In genomic region chr20:25378884-25379733, GRCh38 we compare ENCODE assay signal across 33 cellular contexts. TPM values are rescaled to one million over a fixed set of nuclear protein-coding genes. Genes with fewer than 3 reads are reported as not detected.
A peak's percentile ranks its signal among the peaks of the same experiment; 100 is the strongest.
DNase-seq lines count a peak whose midpoint lies in the region; ATAC-seq and TF ChIP-seq lines count a peak whose summit lies in the region.
"Had no signal": no experiment of that assay in that cellular context is flagged by ENCODE, and none has a peak within 500 bp of the region (broad histone marks: within the 10 kb centered on the region; RNA-seq: fewer than 3 reads in every experiment).

No MANE protein-coding gene starts in this region.

- H2BK5ac ChIP-seq in mesenchymal stem cell (ENCODE audit: low read depth, low read length, poor library complexity, severe bottlenecking) = no peak overlapping the region

- peaks cover 41% of the 10 kb centered on the region for H4K20me1 ChIP-seq in OCI-LY3 (ENCODE audit: insufficient read depth, low read length)

- peaks cover 36 to 82% of the 10 kb centered on the region in 2 donors for H3K4me1 Mint-ChIP-seq in stimulated activated naive B cell treated with anti-CD40 and anti-IgM and Interleukin-4, amounts not matched to agents 10 μg/mL and 1 μg/mL and 100 μg/mL, for 72 hours
- H3K4me1 Mint-ChIP-seq in activated CD4-positive, alpha-beta T cell treated with anti-CD3 and anti-CD28 coated beads, Interleukin-2, amount 10 ng/mL, durations not matched to agents 7 days and 5 days = peaks cover 1% of the 10 kb centered on the region

- no peaks in the 10 kb centered on the region for H3K9me3 Mint-ChIP-seq in stimulated activated naive B cell treated with anti-CD40 and anti-IgM and Interleukin-4, amounts not matched to agents 10 μg/mL and 1 μg/mL and 100 μg/mL, for 72 hours
- no peaks in the 10 kb centered on the region for H3K9me3 Mint-ChIP-seq in activated CD4-positive, alpha-beta T cell treated with anti-CD3 and anti-CD28 coated beads, Interleukin-2, amount 10 ng/mL, durations not matched to agents 7 days and 5 days
- H3K9me3 Mint-ChIP-seq: activated B cell treated with CpG ODN at 0.5 μM for 24 hours; activated naive CD8-positive, alpha-beta T cell treated with anti-CD3 and anti-CD28 coated beads, Interleukin-2, amount 50 U/mL, for 24 hours; activated T-cell treated with anti-CD3 and anti-CD28 coated beads, Interleukin-2, amount 50 U/mL, for 4 hours; memory B cell; T-cell had no signal

- no peak; the same call in 1 of the 2 replicates for TF ChIP-seq CTCF in OCI-LY3 (IDR thresholded peaks at IDR 0.05; ENCODE audit: low read depth, low read length)

- peak overlapping the region in 1 of 2 experiments; percentile 38 for H3K23ac ChIP-seq in mesenchymal stem cell (ENCODE audit: low read length in 2 of 2)

- H3K4me3 Mint-ChIP-seq in stimulated activated naive B cell treated with anti-CD40 and anti-IgM and Interleukin-4, amounts not matched to agents 10 μg/mL and 1 μg/mL and 100 μg/mL, for 72 hours = peak overlapping the region; percentile 10 to 61
- no peak overlapping the region for H3K4me3 Mint-ChIP-seq in activated CD4-positive, alpha-beta T cell treated with anti-CD3 and anti-CD28 coated beads, Interleukin-2, amount 10 ng/mL, durations not matched to agents 7 days and 5 days
- H3K4me3 Mint-ChIP-seq: activated B cell treated with CpG ODN at 0.5 μM for 24 hours; activated naive CD8-positive, alpha-beta T cell treated with anti-CD3 and anti-CD28 coated beads, Interleukin-2, amount 50 U/mL, for 24 hours; activated T-cell treated with anti-CD3 and anti-CD28 coated beads, Interleukin-2, amount 50 U/mL, for 4 hours; HFFc6; memory B cell; T-cell had no signal

- peaks cover 20% of the 10 kb centered on the region for H3K79me1 ChIP-seq in mesenchymal stem cell (replicated peaks; ENCODE audit: low read length, poor library complexity, severe bottlenecking)

- peak; percentile 61 for DNase-seq in CD1c-positive myeloid dendritic cell (ENCODE audit: extremely low spot score)
- DNase-seq in mesenchymal stem cell = no peak
- DNase-seq in stimulated activated naive B cell treated with anti-CD40 and anti-IgM and Interleukin-4, amounts not matched to agents 10 μg/mL and 1 μg/mL and 100 μg/mL, for 72 hours = peak; percentile 20
- no peak for DNase-seq in activated CD4-positive, alpha-beta T cell treated with anti-CD3 and anti-CD28 coated beads, Interleukin-2, amount 10 ng/mL, durations not matched to agents 7 days and 5 days
- no peak for DNase-seq in anterior cingulate cortex (lab: John Stamatoyannopoulos, UW)
- DNase-seq: ACHN; activated B cell treated with CpG ODN at 0.5 μM for 24 hours; activated CD4-positive, alpha-beta T cell treated with anti-CD3 and anti-CD28 coated beads, Interleukin-2, amount 50 U/mL, for 1 hour; activated gamma-delta T cell treated with Interleukin-2 at 50 U/mL for 16 hours; activated naive CD8-positive, alpha-beta T cell treated with anti-CD3 and anti-CD28 coated beads, Interleukin-2, amount 50 U/mL, for 24 hours; activated T-cell treated with anti-CD3 and anti-CD28 coated beads, Interleukin-2, amount 50 U/mL, for 4 hours; BE2C; central memory CD4-positive, alpha-beta T cell; cortex of kidney; DND-41; erythroblast; GF-D8; HFFc6; islet precursor cell; left lung; NCI-H1092; NCI-H1694; NCI-H510A; right cardiac atrium; RPMI8226; spleen; stimulated activated CD4-positive, alpha-beta T cell treated with anti-CD3 and anti-CD28 coated beads, Interleukin-2, amount 100 ng/mL, for 24 hours; stimulated activated CD8-positive, alpha-beta memory T cell treated with anti-CD3 and anti-CD28 coated beads, Interleukin-4, amount 100 ng/mL, for 48 hours; T-cell; uterus had no signal

- H4K8ac ChIP-seq in mesenchymal stem cell (ENCODE audit: low read length) = no peak overlapping the region

- H2AFZ ChIP-seq in OCI-LY3 (ENCODE audit: low read depth, low read length) (no peak overlapping the region), mesenchymal stem cell (ENCODE audit: low read depth, low read length) (no peak overlapping the region)

- peak overlapping the region; percentile 38 for H2AK5ac ChIP-seq in mesenchymal stem cell (ENCODE audit: low read length, severe bottlenecking)

- H3K27me3 ChIP-seq in OCI-LY3 (ENCODE audit: low read depth, low read length) (no peaks in the 10 kb centered on the region), mesenchymal stem cell (ENCODE audit: control insufficient read depth in 1 of 2, insufficient read depth in 1 of 2, low read length in 2 of 2) (no peaks in the 10 kb centered on the region)
- H3K27me3 ChIP-seq: BE2C, left lung, spleen, uterus had no signal

- peaks cover 4% of the 10 kb centered on the region for H3K36me3 ChIP-seq in OCI-LY3 (replicated peaks; ENCODE audit: low read depth, low read length)
- H3K36me3 ChIP-seq in mesenchymal stem cell (ENCODE audit: control insufficient read depth in 1 of 2, insufficient read depth in 2 of 2, low read depth in 1 of 2, low read length in 2 of 2) = peaks cover 10 to 17% of the 10 kb centered on the region in 2 experiments
- H3K36me3 ChIP-seq: uterus had no signal

- no peaks in the 10 kb centered on the region for H3K27me3 Mint-ChIP-seq in stimulated activated naive B cell treated with anti-CD40 and anti-IgM and Interleukin-4, amounts not matched to agents 10 μg/mL and 1 μg/mL and 100 μg/mL, for 72 hours
- H3K27me3 Mint-ChIP-seq in activated CD4-positive, alpha-beta T cell treated with anti-CD3 and anti-CD28 coated beads, Interleukin-2, amount 10 ng/mL, durations not matched to agents 7 days and 5 days = no peaks in the 10 kb centered on the region
- H3K27me3 Mint-ChIP-seq: activated B cell treated with CpG ODN at 0.5 μM for 24 hours; activated naive CD8-positive, alpha-beta T cell treated with anti-CD3 and anti-CD28 coated beads, Interleukin-2, amount 50 U/mL, for 24 hours; memory B cell; T-cell had no signal

- peak overlapping the region; percentile 57 for H3K27ac Mint-ChIP-seq in stimulated activated naive B cell treated with anti-CD40 and anti-IgM and Interleukin-4, amounts not matched to agents 10 μg/mL and 1 μg/mL and 100 μg/mL, for 72 hours
- H3K27ac Mint-ChIP-seq in activated CD4-positive, alpha-beta T cell treated with anti-CD3 and anti-CD28 coated beads, Interleukin-2, amount 10 ng/mL, durations not matched to agents 7 days and 5 days = no peak overlapping the region
- H3K27ac Mint-ChIP-seq: activated B cell treated with CpG ODN at 0.5 μM for 24 hours; activated naive CD8-positive, alpha-beta T cell treated with anti-CD3 and anti-CD28 coated beads, Interleukin-2, amount 50 U/mL, for 24 hours; HFFc6; memory B cell; T-cell had no signal

- H3K36me3 Mint-ChIP-seq in stimulated activated naive B cell treated with anti-CD40 and anti-IgM and Interleukin-4, amounts not matched to agents 10 μg/mL and 1 μg/mL and 100 μg/mL, for 72 hours = peaks cover 40% of the 10 kb centered on the region in 2 donors
- peaks cover 16% of the 10 kb centered on the region for H3K36me3 Mint-ChIP-seq in activated CD4-positive, alpha-beta T cell treated with anti-CD3 and anti-CD28 coated beads, Interleukin-2, amount 10 ng/mL, durations not matched to agents 7 days and 5 days (ENCODE audit: low read depth)

- 91% methylated on average over 9 of the region's 10 CpGs for WGBS in mesenchymal stem cell

- H3K27ac ChIP-seq in OCI-LY3 (ENCODE audit: low read length) (no peak overlapping the region), mesenchymal stem cell (ENCODE audit: low read length, poor library complexity, severe bottlenecking) (no peak overlapping the region)
- H3K27ac ChIP-seq: left lung, spleen, uterus had no signal

- peaks cover 14% of the 10 kb centered on the region for H3K4me1 ChIP-seq in OCI-LY3 (ENCODE audit: low read length)
- H3K4me1 ChIP-seq in mesenchymal stem cell (ENCODE audit: control insufficient read depth, insufficient read depth, low read depth, low read length) = peaks cover 15% of the 10 kb centered on the region
- H3K4me1 ChIP-seq: BE2C, left lung, uterus had no signal

- H3K9ac ChIP-seq in OCI-LY3 (ENCODE audit: low read length) (no peak overlapping the region), mesenchymal stem cell (ENCODE audit: low read length) (no peak overlapping the region)

- no peak overlapping the region for H2BK120ac ChIP-seq in mesenchymal stem cell (ENCODE audit: low read depth, low read length)

- H4K91ac ChIP-seq in mesenchymal stem cell (ENCODE audit: low read length) = no peak overlapping the region

- CTCF ChIA-PET in activated CD4-positive, alpha-beta T cell treated with anti-CD3 and anti-CD28 coated beads, Interleukin-2, amount 10 ng/mL, durations not matched to agents 7 days and 5 days (lab: Charles Lee) = interaction anchor here (1.1 kb wide), 1 partner anchor 12 kb away, joined by 3 read pairs; no protein-coding TSS in a partner anchor

- H3K4ac ChIP-seq in mesenchymal stem cell (ENCODE audit: low read depth in 1 of 2, low read length in 2 of 2) = no peak overlapping the region

- ATAC-seq in stimulated activated naive B cell treated with anti-CD40 and anti-IgM and Interleukin-4, amounts not matched to agents 10 μg/mL and 1 μg/mL and 100 μg/mL, for 72 hours (replicated peaks) = peak; percentile 93
- ATAC-seq in GM19452 (IDR thresholded peaks at IDR 0.05; ENCODE audit: unreplicated experiment) = no peak
- ATAC-seq: activated naive CD8-positive, alpha-beta T cell treated with anti-CD3 and anti-CD28 coated beads, Interleukin-2, amount 50 U/mL, for 24 hours; activated T-cell treated with anti-CD3 and anti-CD28 coated beads, Interleukin-2, amount 50 U/mL, for 4 hours; left lung; T-cell had no signal

- no peak overlapping the region for H3K14ac ChIP-seq in mesenchymal stem cell (ENCODE audit: low read length in 2 of 2)

- POLR2A ChIA-PET in activated CD4-positive, alpha-beta T cell treated with anti-CD3 and anti-CD28 coated beads, Interleukin-2, amount 10 ng/mL, durations not matched to agents 7 days and 5 days (lab: Charles Lee) = no interaction called here

- peaks cover 66% of the 10 kb centered on the region for H3K79me2 ChIP-seq in OCI-LY3 (ENCODE audit: low read length)

- no peak overlapping the region for H3K18ac ChIP-seq in mesenchymal stem cell (ENCODE audit: low read depth in 1 of 2, low read length in 2 of 2)

- 0 out of 2 replicates have a peak overlapping the region, but pooled peaks have one; percentile 2 for H3K4me2 ChIP-seq in OCI-LY3 (ENCODE audit: low read length)
- no peak overlapping the region for H3K4me2 ChIP-seq in mesenchymal stem cell (ENCODE audit: low read length, poor library complexity, severe bottlenecking)

- H3K4me3 ChIP-seq in OCI-LY3 (ENCODE audit: low read length) (no peak overlapping the region), mesenchymal stem cell (ENCODE audit: insufficient read depth in 1 of 2, low read depth in 1 of 2, low read length in 2 of 2) (no peak overlapping the region)
- H3K4me3 ChIP-seq: left lung, spleen, uterus had no signal

- no peak overlapping the region for H2BK15ac ChIP-seq in mesenchymal stem cell (ENCODE audit: low read depth, poor library complexity, severe bottlenecking)

- H2BK12ac ChIP-seq in mesenchymal stem cell (ENCODE audit: low read length in 2 of 2) = no peak overlapping the region

- H3K9me3 ChIP-seq in OCI-LY3 (ENCODE audit: insufficient read depth, low read length) (no peaks in the 10 kb centered on the region), mesenchymal stem cell (ENCODE audit: control insufficient read depth, low read length) (no peaks in the 10 kb centered on the region)
- H3K9me3 ChIP-seq: BE2C, left lung, spleen, uterus had no signal

RNA-seq across cellular contexts. Expression of gene ABHD12, which starts 11.5 kb away (rescaled TPM):
- polyA plus RNA-seq in mesenchymal stem cell (2013, experiment 1 of 2) = 71.9 TPM
- polyA plus RNA-seq in mesenchymal stem cell (2013, experiment 2 of 2) = 74.0 TPM
- total RNA-seq in activated CD4-positive, alpha-beta T cell treated with anti-CD3 and anti-CD28 coated beads, Interleukin-2, amount 10 ng/mL, durations not matched to agents 7 days and 5 days = 10 to 100 TPM; 27.1 to 27.6 TPM

RNA-seq across cellular contexts. Expression of gene GINS1, which starts 28.4 kb away (rescaled TPM):
- polyA plus RNA-seq in mesenchymal stem cell (2013, experiment 1 of 2) = 2.7 TPM
- polyA plus RNA-seq in mesenchymal stem cell (2013, experiment 2 of 2) = 2.5 TPM
- total RNA-seq in activated CD4-positive, alpha-beta T cell treated with anti-CD3 and anti-CD28 coated beads, Interleukin-2, amount 10 ng/mL, durations not matched to agents 7 days and 5 days = 10 to 100 TPM; 28.8 to 28.9 TPM

Comparison
In these comparisons a context has a peak if more than half of its experiments do, and no peak if none do; other contexts are left out.
1. DNase-seq: peak in CD1c-positive myeloid dendritic cell (single experiment) and stimulated activated naive B cell treated with anti-CD40 and anti-IgM and Interleukin-4, amounts not matched to agents 10 μg/mL and 1 μg/mL and 100 μg/mL, for 72 hours (single experiment); none in mesenchymal stem cell (single experiment), activated CD4-positive, alpha-beta T cell treated with anti-CD3 and anti-CD28 coated beads, Interleukin-2, amount 10 ng/mL, durations not matched to agents 7 days and 5 days (single experiment) and anterior cingulate cortex (0 of 58).